ENCODE assay signal across 1 cellular context in the genomic region with DNA sequence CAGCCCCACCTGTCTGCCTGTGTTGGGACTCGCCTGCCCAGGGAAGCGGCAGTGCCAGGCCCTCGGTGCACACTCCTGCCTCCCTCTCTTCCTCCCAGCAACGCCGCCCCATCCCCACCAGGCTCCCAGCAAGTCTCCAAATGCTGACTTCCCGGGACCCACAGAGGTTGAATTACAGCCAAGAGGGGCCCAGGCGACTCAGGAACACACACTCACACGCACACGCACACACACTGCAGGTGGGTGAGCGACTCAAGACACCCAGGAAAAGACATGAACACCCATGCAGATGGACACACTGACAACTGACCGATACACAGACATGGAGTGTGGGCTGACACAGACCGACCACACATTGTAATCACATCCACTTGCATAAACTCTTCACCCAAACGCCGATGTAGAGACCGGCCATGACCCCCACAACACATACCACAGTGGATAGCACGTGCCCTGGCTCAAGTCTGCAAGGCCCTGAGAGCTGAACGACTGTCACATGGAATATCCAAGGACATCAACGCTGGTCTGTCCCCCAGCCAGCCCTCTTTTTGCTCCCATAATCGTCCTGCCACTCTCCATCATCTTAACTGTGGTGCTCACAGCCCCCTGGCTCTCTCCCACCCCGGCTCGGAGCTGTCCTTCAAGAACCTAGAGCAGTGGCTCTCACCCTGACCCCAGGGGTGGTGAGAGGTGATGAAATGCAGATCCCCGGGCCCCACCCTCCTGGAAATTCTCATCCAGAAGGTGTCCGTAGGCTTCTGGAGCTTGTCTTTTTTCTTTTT.
TF ChIP-seq lines count a peak whose summit lies in the region.

No MANE protein-coding gene starts in this region.

TF ChIP-seq in HepG2, 621 proteins besides CTCF, POLR2A, EP300 and RAD21 (continued from another document):
- TF ChIP-seq ZEB1 (IDR thresholded peaks at IDR 0.05; ENCODE audit: insufficient replicate concordance, low read depth): no peak
